14 cellular contexts compared by ENCODE assay signal in the genomic region with DNA sequence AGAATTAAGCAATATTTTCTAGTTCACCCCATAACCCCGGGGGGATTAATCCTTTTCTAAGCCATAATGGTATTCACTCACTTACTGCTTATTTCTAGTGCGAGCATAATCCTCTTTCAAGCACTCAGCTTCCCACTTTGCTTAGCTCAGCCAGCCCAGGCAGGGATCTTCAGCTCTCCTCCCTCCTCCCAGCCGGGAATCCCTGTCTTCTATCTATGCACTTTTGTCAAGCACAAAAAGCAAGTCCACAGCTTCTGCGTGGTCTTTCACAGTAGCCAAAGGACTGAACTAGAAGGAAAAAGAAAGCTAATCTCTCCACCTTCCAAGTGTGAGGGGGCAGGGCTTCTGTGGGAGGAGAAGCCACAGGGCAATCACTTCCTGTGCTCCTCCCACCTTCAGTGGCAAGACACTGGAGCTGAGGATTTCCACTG.
DNase-seq lines count a peak whose midpoint lies in the region; ATAC-seq, FAIRE-seq and TF ChIP-seq lines count a peak whose summit lies in the region.
"Had no signal": no experiment of that assay in that cellular context is flagged by ENCODE, and none has a peak within 500 bp of the region (broad histone marks: within the 10 kb centered on the region; RNA-seq: fewer than 3 reads in every experiment).

No MANE protein-coding gene starts in this region.

- ATAC-seq in HG02588 (IDR thresholded peaks at IDR 0.05; ENCODE audit: unreplicated experiment) (peak; percentile 56), RWPE2 (ENCODE audit: low read depth) (peak; percentile 25; the same call in 1 of the 3 replicates), Right ventricle myocardium inferior (no peak), HG02885 (IDR thresholded peaks at IDR 0.05; ENCODE audit: poor library complexity, unreplicated experiment) (no peak)

- no peak overlapping the region for H3K4me3 Mint-ChIP-seq in neural progenitor cell
- H3K4me3 Mint-ChIP-seq in activated naive CD4-positive, alpha-beta T cell treated with anti-CD3 and anti-CD28 coated beads for 36 hours: no peak overlapping the region
- H3K4me3 Mint-ChIP-seq: immature natural killer cell had no signal

- CTCF ChIA-PET in RWPE1 (lab: Yijun Ruan, JAX): no interaction called here
- CTCF ChIA-PET in activated naive CD4-positive, alpha-beta T cell treated with anti-CD3 and anti-CD28 coated beads for 36 hours (lab: Charles Lee): interaction anchor here (0.7 to 1.3 kb wide), 2 partner anchors 45 to 324 kb away, joined by 3 to 4 read pairs; no protein-coding TSS in a partner anchor

- no peak overlapping the region for H3K9ac ChIP-seq in neural progenitor cell
- H3K9ac ChIP-seq: KMS-11 had no signal

- no peaks in the 10 kb centered on the region for H4K20me1 ChIP-seq in neural progenitor cell (ENCODE audit: low read depth)

- H3F3A ChIP-seq in neural progenitor cell (ENCODE audit: low read depth): peaks cover 19% of the 10 kb centered on the region

- peaks cover 5% of the 10 kb centered on the region for H3K4me1 ChIP-seq in RWPE2 (ENCODE audit: insufficient read depth, poor library complexity, severe bottlenecking)
- peaks cover 34% of the 10 kb centered on the region for H3K4me1 ChIP-seq in neural progenitor cell
- H3K4me1 ChIP-seq: colonic mucosa, prostate gland had no signal

- H3K36me3 ChIP-seq in RWPE2 (ENCODE audit: low read depth) (no peaks in the 10 kb centered on the region), neural progenitor cell (peaks cover 4% of the 10 kb centered on the region)
- H3K36me3 ChIP-seq: colonic mucosa, prostate gland had no signal

- no peaks in the 10 kb centered on the region for H3K27me3 Mint-ChIP-seq in neural progenitor cell (ENCODE audit: insufficient read depth, low read depth)
- peaks cover 3% of the 10 kb centered on the region for H3K27me3 Mint-ChIP-seq in activated naive CD4-positive, alpha-beta T cell treated with anti-CD3 and anti-CD28 coated beads for 36 hours (ENCODE audit: low read depth)

- no peaks in the 10 kb centered on the region for H3K27me3 ChIP-seq in RWPE2 (ENCODE audit: insufficient read depth, poor library complexity, severe bottlenecking)
- no peaks in the 10 kb centered on the region for H3K27me3 ChIP-seq in neural progenitor cell
- H3K27me3 ChIP-seq: colonic mucosa had no signal

- POLR2A ChIA-PET in RWPE1 (lab: Yijun Ruan, JAX; ENCODE audit: low non-redundant PET): no interaction called here

- peak overlapping the region; percentile 65 for H3K4me2 ChIP-seq in neural progenitor cell
- H3K4me2 ChIP-seq: KMS-11 had no signal

- intact Hi-C loops in activated naive CD4-positive, alpha-beta T cell treated with anti-CD3 and anti-CD28 coated beads for 36 hours (cut with micrococcal nuclease): no loop called here
- intact Hi-C loops in Right ventricle myocardium inferior (cut with DNase I): no loop called here

- H3K9me3 Mint-ChIP-seq in neural progenitor cell: no peaks in the 10 kb centered on the region
- H3K9me3 Mint-ChIP-seq in activated naive CD4-positive, alpha-beta T cell treated with anti-CD3 and anti-CD28 coated beads for 36 hours: no peaks in the 10 kb centered on the region

- H2AFZ ChIP-seq in neural progenitor cell (replicated peaks): peak overlapping the region; percentile 73

- DNase-seq in GM18507 (ENCODE audit: extremely low spot score, insufficient read length, low read depth): no peak
- DNase-seq in RWPE2 (ENCODE audit: low spot score): no peak
- DNase-seq in neural progenitor cell (ENCODE audit: low spot score): peak; percentile 71
- DNase-seq in RWPE1 (ENCODE audit: low spot score): no peak
- DNase-seq in activated naive CD4-positive, alpha-beta T cell treated with anti-CD3 and anti-CD28 coated beads for 36 hours: no peak
- DNase-seq in Right ventricle myocardium inferior (ENCODE audit: missing footprints): no peak
- DNase-seq: colonic mucosa, immature natural killer cell, SIG-M5 had no signal

- H3K4me3 ChIP-seq in RWPE2 (ENCODE audit: severe bottlenecking): no peak overlapping the region
- no peak overlapping the region for H3K4me3 ChIP-seq in neural progenitor cell
- H3K4me3 ChIP-seq: colonic mucosa, prostate gland had no signal

- peaks cover 25% of the 10 kb centered on the region for H3K4me1 Mint-ChIP-seq in neural progenitor cell
- no peaks in the 10 kb centered on the region for H3K4me1 Mint-ChIP-seq in activated naive CD4-positive, alpha-beta T cell treated with anti-CD3 and anti-CD28 coated beads for 36 hours (ENCODE audit: low read depth)
- H3K4me1 Mint-ChIP-seq: immature natural killer cell had no signal

- H3K9me3 ChIP-seq in RWPE2 (ENCODE audit: severe bottlenecking) (no peaks in the 10 kb centered on the region), neural progenitor cell (ENCODE audit: low read depth) (no peaks in the 10 kb centered on the region)
- H3K9me3 ChIP-seq: colonic mucosa, prostate gland had no signal

- no peaks in the 10 kb centered on the region for H3K36me3 Mint-ChIP-seq in neural progenitor cell
- no peaks in the 10 kb centered on the region for H3K36me3 Mint-ChIP-seq in activated naive CD4-positive, alpha-beta T cell treated with anti-CD3 and anti-CD28 coated beads for 36 hours (ENCODE audit: low read depth)
- H3K36me3 Mint-ChIP-seq: immature natural killer cell had no signal

- H3K27ac Mint-ChIP-seq in neural progenitor cell: peak overlapping the region; percentile 91
- H3K27ac Mint-ChIP-seq in activated naive CD4-positive, alpha-beta T cell treated with anti-CD3 and anti-CD28 coated beads for 36 hours: no peak overlapping the region
- H3K27ac Mint-ChIP-seq: immature natural killer cell had no signal

- peak; percentile 45 for FAIRE-seq in GM18507 (lab: Jason Lieb, UNC)
- FAIRE-seq: G401.6 had no signal

- no peaks in the 10 kb centered on the region for H3K79me2 ChIP-seq in neural progenitor cell (ENCODE audit: low read depth)

- TF ChIP-seq CTCF in RWPE2 (IDR thresholded peaks at IDR 0.05; ENCODE audit: poor library complexity, severe bottlenecking): no peak
- TF ChIP-seq CTCF in neural progenitor cell (IDR thresholded peaks at IDR 0.05): no peak
- TF ChIP-seq CTCF in RWPE1 (conservative IDR thresholded peaks at IDR 0.05; ENCODE audit: low read depth): no peak

- no peak overlapping the region for H3K27ac ChIP-seq in RWPE2 (ENCODE audit: poor library complexity, severe bottlenecking)
- peak overlapping the region; percentile 78 for H3K27ac ChIP-seq in neural progenitor cell
- no peak overlapping the region for H3K27ac ChIP-seq in RWPE1
- H3K27ac ChIP-seq: colonic mucosa, KMS-11, prostate gland had no signal

Comparison
In these comparisons a context has a peak if more than half of its experiments do, and no peak if none do; other contexts are left out.
1. ATAC-seq: peak in HG02588 (single experiment) and RWPE2 (single experiment); none in Right ventricle myocardium inferior (single experiment) and HG02885 (single experiment).